ENCODE assay signal across 1 cellular context in the genomic region with DNA sequence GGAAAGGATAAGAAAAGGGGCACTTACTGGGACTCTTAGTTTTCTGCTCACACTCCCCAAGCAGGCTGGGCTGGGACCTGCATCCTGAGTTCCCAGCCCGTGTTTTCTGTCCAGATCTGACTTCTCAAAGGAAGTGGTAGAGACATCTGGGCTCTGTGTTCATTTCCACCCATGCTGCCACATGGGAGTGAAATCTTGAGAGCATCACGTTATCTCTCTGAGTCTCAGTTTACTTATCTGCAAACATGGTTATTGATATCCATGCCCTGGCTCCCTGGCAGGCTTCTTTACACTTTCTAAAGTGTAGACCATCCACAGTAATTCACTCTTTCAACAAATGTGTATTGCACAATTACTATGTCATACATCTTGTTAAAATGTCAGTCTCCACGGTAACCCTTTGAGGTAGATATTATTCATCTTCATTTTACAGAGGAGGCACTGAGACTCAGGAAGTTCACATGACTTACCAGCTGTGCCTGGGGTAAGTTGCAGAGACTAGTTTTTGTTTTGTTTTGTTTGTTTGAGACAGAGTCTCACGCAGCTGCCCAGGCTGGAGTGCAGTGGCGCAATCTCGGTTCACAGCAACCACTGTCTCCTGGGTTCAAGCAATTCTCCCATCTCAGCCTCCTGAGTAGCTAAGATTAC.
TF ChIP-seq lines count a peak whose summit lies in the region.

No MANE protein-coding gene starts in this region.

TF ChIP-seq in HepG2, 621 proteins besides CTCF, POLR2A, EP300 and RAD21 (continues in another document):
- no peak for TF ChIP-seq ZNF180 (CRISPR knock-in tag; IDR thresholded peaks at IDR 0.05; ENCODE audit: borderline replicate concordance, low read depth)
- TF ChIP-seq SIN3A (IDR thresholded peaks at IDR 0.05; ENCODE audit: borderline replicate concordance, low read depth, low read length), result no peak
- no peak for TF ChIP-seq TP53 (CRISPR knock-in tag; conservative IDR thresholded peaks at IDR 0.05)
- TF ChIP-seq SRSF1 (optimal IDR thresholded peaks at IDR 0.05; ENCODE audit: low read depth, low read length), result no peak
- no peak for TF ChIP-seq CREBL2 (CRISPR knock-in tag; IDR thresholded peaks at IDR 0.05; ENCODE audit: borderline replicate concordance)
- TF ChIP-seq NFE2L2 (IDR thresholded peaks at IDR 0.05; ENCODE audit: low read length), result no peak
- TF ChIP-seq BRD4 (CRISPR knock-in tag; IDR thresholded peaks at IDR 0.05), result no peak
- TF ChIP-seq ZNF235 (CRISPR knock-in tag; IDR thresholded peaks at IDR 0.05; ENCODE audit: borderline replicate concordance), result no peak
- no peak for TF ChIP-seq MNT (IDR thresholded peaks at IDR 0.05)
- no peak for TF ChIP-seq RFXAP (CRISPR knock-in tag; IDR thresholded peaks at IDR 0.05; ENCODE audit: borderline replicate concordance)
- TF ChIP-seq GLI4 (CRISPR knock-in tag; IDR thresholded peaks at IDR 0.05; ENCODE audit: borderline replicate concordance), result no peak
- 0 out of 2 replicates have a peak, but pooled peaks have one; percentile 19 for TF ChIP-seq DPF2 (CRISPR knock-in tag; IDR thresholded peaks at IDR 0.05; ENCODE audit: borderline replicate concordance, low read depth)
- TF ChIP-seq CEBPB (IDR thresholded peaks at IDR 0.05; ENCODE audit: borderline replicate concordance, low read depth, low read length), result peak; percentile 91
- no peak for TF ChIP-seq ZSCAN29 (CRISPR knock-in tag; conservative IDR thresholded peaks at IDR 0.05)
- TF ChIP-seq, protein P1, sequence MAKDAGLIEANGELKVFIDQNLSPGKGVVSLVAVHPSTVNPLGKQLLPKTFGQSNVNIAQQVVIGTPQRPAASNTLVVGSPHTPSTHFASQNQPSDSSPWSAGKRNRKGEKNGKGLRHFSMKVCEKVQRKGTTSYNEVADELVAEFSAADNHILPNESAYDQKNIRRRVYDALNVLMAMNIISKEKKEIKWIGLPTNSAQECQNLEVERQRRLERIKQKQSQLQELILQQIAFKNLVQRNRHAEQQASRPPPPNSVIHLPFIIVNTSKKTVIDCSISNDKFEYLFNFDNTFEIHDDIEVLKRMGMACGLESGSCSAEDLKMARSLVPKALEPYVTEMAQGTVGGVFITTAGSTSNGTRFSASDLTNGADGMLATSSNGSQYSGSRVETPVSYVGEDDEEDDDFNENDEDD (CRISPR knock-in tag; IDR thresholded peaks at IDR 0.05; ENCODE audit: borderline replicate concordance), result peak; percentile 2; the same call in 1 of the 2 replicates
- no peak for TF ChIP-seq PAWR (CRISPR knock-in tag; IDR thresholded peaks at IDR 0.05; ENCODE audit: borderline replicate concordance)
- no peak for TF ChIP-seq TRIM24 (CRISPR knock-in tag; IDR thresholded peaks at IDR 0.05)
- no peak for TF ChIP-seq ZSCAN5A (CRISPR knock-in tag; IDR thresholded peaks at IDR 0.05; ENCODE audit: borderline replicate concordance)
- TF ChIP-seq, protein P2, sequence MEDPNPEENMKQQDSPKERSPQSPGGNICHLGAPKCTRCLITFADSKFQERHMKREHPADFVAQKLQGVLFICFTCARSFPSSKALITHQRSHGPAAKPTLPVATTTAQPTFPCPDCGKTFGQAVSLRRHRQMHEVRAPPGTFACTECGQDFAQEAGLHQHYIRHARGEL (CRISPR knock-in tag; IDR thresholded peaks at IDR 0.05), result no peak
- no peak for TF ChIP-seq PRDM4 (CRISPR knock-in tag; IDR thresholded peaks at IDR 0.05; ENCODE audit: borderline replicate concordance)
- TF ChIP-seq ZBTB42 (CRISPR knock-in tag; IDR thresholded peaks at IDR 0.05), result no peak
- TF ChIP-seq RCOR2 (CRISPR knock-in tag; IDR thresholded peaks at IDR 0.05), result 0 out of 2 replicates have a peak, but pooled peaks have one; percentile 14
- no peak for TF ChIP-seq ZMAT3 (CRISPR knock-in tag; conservative IDR thresholded peaks at IDR 0.05)
- no peak for TF ChIP-seq ZKSCAN8 (CRISPR knock-in tag; IDR thresholded peaks at IDR 0.05; ENCODE audit: borderline replicate concordance)
- TF ChIP-seq TSC22D2 (CRISPR knock-in tag; IDR thresholded peaks at IDR 0.05; ENCODE audit: borderline replicate concordance), result no peak
- no peak for TF ChIP-seq ZNF780A (CRISPR knock-in tag; IDR thresholded peaks at IDR 0.05)
- no peak for TF ChIP-seq SNAPC2 (CRISPR knock-in tag; IDR thresholded peaks at IDR 0.05)
- no peak for TF ChIP-seq MTA1 (CRISPR knock-in tag; IDR thresholded peaks at IDR 0.05; ENCODE audit: borderline replicate concordance)
- TF ChIP-seq GATAD2A (CRISPR knock-in tag; IDR thresholded peaks at IDR 0.05), result peak; percentile 51
- no peak for TF ChIP-seq HMGXB4 (CRISPR knock-in tag; IDR thresholded peaks at IDR 0.05; ENCODE audit: borderline replicate concordance in 1 of 2, low read depth in 1 of 2)
- TF ChIP-seq, protein P3, sequence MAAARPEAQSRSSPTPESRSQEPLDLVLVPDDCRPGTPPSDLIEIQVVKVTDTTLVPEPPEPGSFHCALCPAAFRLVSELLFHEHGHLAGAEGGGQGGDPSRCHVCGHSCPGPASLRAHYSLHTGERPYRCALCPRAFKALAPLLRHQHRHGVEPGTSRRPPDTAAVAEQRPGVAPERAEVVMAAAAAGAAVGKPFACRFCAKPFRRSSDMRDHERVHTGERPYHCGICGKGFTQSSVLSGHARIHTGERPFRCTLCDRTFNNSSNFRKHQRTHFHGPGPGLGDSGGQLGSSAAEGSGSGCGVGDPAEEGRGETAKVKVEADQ (CRISPR knock-in tag; IDR thresholded peaks at IDR 0.05; ENCODE audit: borderline replicate concordance), result no peak
- TF ChIP-seq TARDBP (CRISPR knock-in tag; IDR thresholded peaks at IDR 0.05), result no peak
- 0 out of 2 replicates have a peak, but pooled peaks have one; percentile 8 for TF ChIP-seq FOSL2 (CRISPR knock-in tag; IDR thresholded peaks at IDR 0.05)
- no peak for TF ChIP-seq GZF1 (CRISPR knock-in tag; IDR thresholded peaks at IDR 0.05)
- TF ChIP-seq YY1 (IDR thresholded peaks at IDR 0.05; ENCODE audit: insufficient read depth, insufficient replicate concordance, low read depth, low read length), result no peak
- TF ChIP-seq ZNF468 (CRISPR knock-in tag; IDR thresholded peaks at IDR 0.05), result no peak
- no peak for TF ChIP-seq KIAA2018 (CRISPR knock-in tag; IDR thresholded peaks at IDR 0.05; ENCODE audit: borderline replicate concordance)
- TF ChIP-seq, protein P4, sequence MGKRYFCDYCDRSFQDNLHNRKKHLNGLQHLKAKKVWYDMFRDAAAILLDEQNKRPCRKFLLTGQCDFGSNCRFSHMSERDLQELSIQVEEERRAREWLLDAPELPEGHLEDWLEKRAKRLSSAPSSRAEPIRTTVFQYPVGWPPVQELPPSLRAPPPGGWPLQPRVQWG (CRISPR knock-in tag; IDR thresholded peaks at IDR 0.05; ENCODE audit: borderline replicate concordance, low read depth), result no peak
- no peak for TF ChIP-seq TEF (CRISPR knock-in tag; IDR thresholded peaks at IDR 0.05)
